18 cellular contexts compared by ENCODE assay signal in genomic region chr20:555933-556332, GRCh38. TPM values are rescaled to one million over a fixed set of nuclear protein-coding genes. Genes with fewer than 3 reads are reported as not detected.
DNase-seq lines count a peak whose midpoint lies in the region; ATAC-seq and TF ChIP-seq lines count a peak whose summit lies in the region.
"Had no signal": no experiment of that assay in that cellular context is flagged by ENCODE, and none has a peak within 500 bp of the region (broad histone marks: within the 10 kb centered on the region; RNA-seq: fewer than 3 reads in every experiment).

No MANE protein-coding gene starts in this region.

- no peaks in the 10 kb centered on the region for H3K36me3 Mint-ChIP-seq in WTC11
- H3K36me3 Mint-ChIP-seq in CD8-positive, alpha-beta T cell = no peaks in the 10 kb centered on the region
- H3K36me3 Mint-ChIP-seq in activated T-helper 1 cell treated with anti-CD3 and anti-CD28 coated beads, Interleukin-12 subunit alpha, Interleukin-12 subunit beta, Interleukin-2, Interleukin-4 antibody, amounts not matched to agents 30 ng/mL and 10 ng/mL and 1 ng/mL, durations not matched to agents 14 hours and 24 hours and 36 hours (ENCODE audit: low read depth) = no peaks in the 10 kb centered on the region
- H3K36me3 Mint-ChIP-seq: CD14-positive monocyte had no signal

- DNase-seq in DMS79 treated with DMSO at 0.1 percent for 48 hours (lab: John Stamatoyannopoulos, UW) = peak; percentile 50
- peak; percentile 9 for DNase-seq in NCI-H1092 (lab: John Stamatoyannopoulos, UW)
- DNase-seq in WTC11 (ENCODE audit: low spot score) = no peak
- DNase-seq in left lobe of liver (ENCODE audit: low spot score) = no peak
- DNase-seq in CD8-positive, alpha-beta T cell = no peak
- DNase-seq in activated T-helper 1 cell treated with anti-CD3 and anti-CD28 coated beads, Interleukin-12 subunit alpha, Interleukin-12 subunit beta, Interleukin-2, Interleukin-4 antibody, amounts not matched to agents 30 ng/mL and 10 ng/mL and 1 ng/mL, durations not matched to agents 14 hours and 24 hours and 36 hours (ENCODE audit: low spot score) = no peak
- DNase-seq in Kasumi-1 (lab: John Stamatoyannopoulos, UW) = no peak
- DNase-seq in RWPE1 (ENCODE audit: low spot score) = no peak
- DNase-seq: activated CD8-positive, alpha-beta T cell treated with anti-CD3 and anti-CD28 coated beads for 36 hours; activated gamma-delta T cell; effector CD8-positive, alpha-beta T cell; NCI-H187 treated with DMSO at 0.1 percent for 48 hours; substantia nigra; T-helper 1 cell had no signal

- no peak overlapping the region for H3K27ac ChIP-seq in CD8-positive, alpha-beta T cell (ENCODE audit: low read depth, low read length)
- no peak overlapping the region for H3K27ac ChIP-seq in RWPE1

- ATAC-seq in WTC11 = peak; percentile 84
- ATAC-seq in left lobe of liver = peak; percentile 41
- no peak for ATAC-seq in CD8-positive, alpha-beta T cell
- ATAC-seq: activated CD8-positive, alpha-beta T cell treated with anti-CD3 and anti-CD28 coated beads for 36 hours had no signal

- POLR2A ChIA-PET in WTC11 (lab: Charles Lee) (interaction anchor here (1.2 kb wide), 1 partner anchor 12 kb away, joined by 3 read pairs; the partner anchor contains the start of gene CSNK2A1), RWPE1 (lab: Yijun Ruan, JAX; ENCODE audit: low non-redundant PET) (no interaction called here)
- POLR2A ChIA-PET in CD8-positive, alpha-beta T cell (lab: Charles Lee) = no interaction called here

- H3K4me1 Mint-ChIP-seq in WTC11 = peaks cover 4% of the 10 kb centered on the region
- no peaks in the 10 kb centered on the region for H3K4me1 Mint-ChIP-seq in CD8-positive, alpha-beta T cell (ENCODE audit: low read depth)
- no peaks in the 10 kb centered on the region for H3K4me1 Mint-ChIP-seq in activated T-helper 1 cell treated with anti-CD3 and anti-CD28 coated beads, Interleukin-12 subunit alpha, Interleukin-12 subunit beta, Interleukin-2, Interleukin-4 antibody, amounts not matched to agents 30 ng/mL and 10 ng/mL and 1 ng/mL, durations not matched to agents 14 hours and 24 hours and 36 hours (ENCODE audit: low read depth)
- H3K4me1 Mint-ChIP-seq: CD14-positive monocyte, neural crest cell had no signal

- intact Hi-C loops in CD8-positive, alpha-beta T cell (cut with DNase I, micrococcal nuclease) = no loop called here
- intact Hi-C loops in activated T-helper 1 cell treated with anti-CD3 and anti-CD28 coated beads, Interleukin-12 subunit alpha, Interleukin-12 subunit beta, Interleukin-2, Interleukin-4 antibody, amounts not matched to agents 30 ng/mL and 10 ng/mL and 1 ng/mL, durations not matched to agents 14 hours and 24 hours and 36 hours (cut with micrococcal nuclease) = no loop called here

- H3K9me3 ChIP-seq in CD8-positive, alpha-beta T cell (ENCODE audit: low read length) = no peaks in the 10 kb centered on the region

- no peak overlapping the region for H3K27ac Mint-ChIP-seq in WTC11
- H3K27ac Mint-ChIP-seq in CD8-positive, alpha-beta T cell = no peak overlapping the region
- H3K27ac Mint-ChIP-seq in activated T-helper 1 cell treated with anti-CD3 and anti-CD28 coated beads, Interleukin-12 subunit alpha, Interleukin-12 subunit beta, Interleukin-2, Interleukin-4 antibody, amounts not matched to agents 30 ng/mL and 10 ng/mL and 1 ng/mL, durations not matched to agents 14 hours and 24 hours and 36 hours = no peak overlapping the region
- H3K27ac Mint-ChIP-seq: activated CD8-positive, alpha-beta T cell treated with anti-CD3 and anti-CD28 coated beads for 36 hours; CD14-positive monocyte had no signal

- peaks cover 4% of the 10 kb centered on the region for H3K27me3 Mint-ChIP-seq in WTC11 (ENCODE audit: low read depth)
- peaks cover 35% of the 10 kb centered on the region for H3K27me3 Mint-ChIP-seq in CD8-positive, alpha-beta T cell (ENCODE audit: low read depth)
- peaks cover 29% of the 10 kb centered on the region for H3K27me3 Mint-ChIP-seq in activated T-helper 1 cell treated with anti-CD3 and anti-CD28 coated beads, Interleukin-12 subunit alpha, Interleukin-12 subunit beta, Interleukin-2, Interleukin-4 antibody, amounts not matched to agents 30 ng/mL and 10 ng/mL and 1 ng/mL, durations not matched to agents 14 hours and 24 hours and 36 hours (ENCODE audit: insufficient read depth)

- H3K4me1 ChIP-seq in CD8-positive, alpha-beta T cell (ENCODE audit: insufficient read depth, low read length) = no peaks in the 10 kb centered on the region

- no peak overlapping the region for H3K4me3 Mint-ChIP-seq in WTC11
- no peak overlapping the region for H3K4me3 Mint-ChIP-seq in CD8-positive, alpha-beta T cell
- H3K4me3 Mint-ChIP-seq in activated T-helper 1 cell treated with anti-CD3 and anti-CD28 coated beads, Interleukin-12 subunit alpha, Interleukin-12 subunit beta, Interleukin-2, Interleukin-4 antibody, amounts not matched to agents 30 ng/mL and 10 ng/mL and 1 ng/mL, durations not matched to agents 14 hours and 24 hours and 36 hours = no peak overlapping the region
- H3K4me3 Mint-ChIP-seq: activated CD8-positive, alpha-beta T cell treated with anti-CD3 and anti-CD28 coated beads for 36 hours; CD14-positive monocyte; neural crest cell had no signal

- H3K4me3 ChIP-seq in CD8-positive, alpha-beta T cell (ENCODE audit: low read depth, low read length) = no peak overlapping the region
- H3K4me3 ChIP-seq: skin epidermis had no signal

- H3K27me3 ChIP-seq in CD8-positive, alpha-beta T cell (ENCODE audit: insufficient read depth, low read length) = no peaks in the 10 kb centered on the region

- TF ChIP-seq CTCF in WTC11 (IDR thresholded peaks at IDR 0.05) (no peak), RWPE1 (conservative IDR thresholded peaks at IDR 0.05; ENCODE audit: low read depth) (no peak)
- TF ChIP-seq CTCF in CD8-positive, alpha-beta T cell (IDR thresholded peaks at IDR 0.05) = no peak

- no peaks in the 10 kb centered on the region for H3K36me3 ChIP-seq in CD8-positive, alpha-beta T cell (ENCODE audit: insufficient read depth, low read length)

- H3K9me3 Mint-ChIP-seq in WTC11 = no peaks in the 10 kb centered on the region
- no peaks in the 10 kb centered on the region for H3K9me3 Mint-ChIP-seq in CD8-positive, alpha-beta T cell
- no peaks in the 10 kb centered on the region for H3K9me3 Mint-ChIP-seq in activated T-helper 1 cell treated with anti-CD3 and anti-CD28 coated beads, Interleukin-12 subunit alpha, Interleukin-12 subunit beta, Interleukin-2, Interleukin-4 antibody, amounts not matched to agents 30 ng/mL and 10 ng/mL and 1 ng/mL, durations not matched to agents 14 hours and 24 hours and 36 hours
- H3K9me3 Mint-ChIP-seq: activated CD8-positive, alpha-beta T cell treated with anti-CD3 and anti-CD28 coated beads for 36 hours; CD14-positive monocyte; neural crest cell had no signal

- CTCF ChIA-PET in WTC11 (lab: Charles Lee) = interaction anchor here (1.0 to 1.4 kb wide), 4 partner anchors 16 to 111 kb away, joined by 3 to 8 read pairs (median 6); no protein-coding TSS in a partner anchor
- CTCF ChIA-PET in CD8-positive, alpha-beta T cell (lab: Charles Lee) = interaction anchor here (0.9 kb wide), 1 partner anchor 11 kb away, joined by 3 read pairs; no protein-coding TSS in a partner anchor
- CTCF ChIA-PET in RWPE1 (lab: Yijun Ruan, JAX) = no interaction called here

TF ChIP-seq in WTC11, 78 proteins besides CTCF, POLR2A, EP300 and RAD21 (continues in another document):
- TF ChIP-seq ELF4 (CRISPR knock-in tag; IDR thresholded peaks at IDR 0.05; ENCODE audit: low read depth) (no peak), ZMAT4 (CRISPR knock-in tag; IDR thresholded peaks at IDR 0.05) (no peak), PRRX2 (CRISPR knock-in tag; IDR thresholded peaks at IDR 0.05) (no peak), ZNF512 (CRISPR knock-in tag; IDR thresholded peaks at IDR 0.05; ENCODE audit: borderline replicate concordance) (no peak)

RNA-seq across cellular contexts. Expression of gene CSNK2A1, which starts 12.3 kb away (rescaled TPM):
- 235 to 244 TPM (median 236 TPM) in 3 replicates for total RNA-seq in WTC11 (2021)
- total RNA-seq in left lobe of liver = 33.6 TPM
- 10 to 100 TPM; 63.6 to 66.0 TPM for total RNA-seq in CD8-positive, alpha-beta T cell
- total RNA-seq in activated T-helper 1 cell treated with anti-CD3 and anti-CD28 coated beads, Interleukin-12 subunit alpha, Interleukin-12 subunit beta, Interleukin-2, Interleukin-4 antibody, amounts not matched to agents 30 ng/mL and 10 ng/mL and 1 ng/mL, durations not matched to agents 14 hours and 24 hours and 36 hours = 181 and 185 TPM in 2 replicates

RNA-seq across cellular contexts. Expression of gene TCF15, which starts 54.2 kb away (rescaled TPM):
- total RNA-seq in WTC11 (2021) (3.8 to 5.8 TPM (median 4.6 TPM) in 3 replicates), left lobe of liver (not detected)
- not detected for total RNA-seq in CD8-positive, alpha-beta T cell
- total RNA-seq in activated T-helper 1 cell treated with anti-CD3 and anti-CD28 coated beads, Interleukin-12 subunit alpha, Interleukin-12 subunit beta, Interleukin-2, Interleukin-4 antibody, amounts not matched to agents 30 ng/mL and 10 ng/mL and 1 ng/mL, durations not matched to agents 14 hours and 24 hours and 36 hours = 0.13 TPM in 1 of 2 replicates, not detected in the other
- total RNA-seq: liver had no signal

Comparison
In these comparisons a context has a peak if more than half of its experiments do, and no peak if none do; other contexts are left out.
1. DNase-seq: peak in DMS79 treated with DMSO at 0.1 percent for 48 hours (single experiment) and NCI-H1092 (single experiment); none in WTC11 (single experiment), left lobe of liver (single experiment), CD8-positive, alpha-beta T cell (0 of 7), activated T-helper 1 cell treated with anti-CD3 and anti-CD28 coated beads, Interleukin-12 subunit alpha, Interleukin-12 subunit beta, Interleukin-2, Interleukin-4 antibody, amounts not matched to agents 30 ng/mL and 10 ng/mL and 1 ng/mL, durations not matched to agents 14 hours and 24 hours and 36 hours (single experiment), Kasumi-1 (0 of 2) and RWPE1 (single experiment).